ENCODE assay signal across 20 cellular contexts in the genomic region with DNA sequence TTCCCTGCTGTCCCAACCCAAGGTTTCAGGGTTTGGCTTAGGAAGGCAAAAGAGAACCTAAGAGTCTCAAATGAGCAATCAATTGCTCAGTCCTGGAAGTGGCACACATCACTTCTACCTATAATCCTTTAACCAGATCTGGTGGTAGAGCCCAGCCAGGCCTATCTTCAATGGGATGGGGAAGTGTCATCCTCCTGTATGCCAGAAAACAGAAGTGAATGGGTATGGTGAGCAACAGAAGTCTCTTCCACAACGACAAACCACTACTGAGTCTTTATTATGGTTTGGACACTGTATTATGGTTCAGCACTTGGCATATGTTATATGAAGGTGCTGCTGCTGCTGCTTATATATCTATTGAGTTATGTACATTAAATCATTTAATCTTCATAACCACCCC.
"Had no signal": no experiment of that assay in that cellular context is flagged by ENCODE, and none has a peak within 500 bp of the region (broad histone marks: within the 10 kb centered on the region; RNA-seq: fewer than 3 reads in every experiment).

No MANE protein-coding gene starts in this region.

- H3K4me3 Mint-ChIP-seq: activated T-cell treated with anti-CD3 and anti-CD28 coated beads, Interleukin-2, amount 50 U/mL, for 4 hours; memory B cell; nephron progenitor cell; stimulated activated naive CD8-positive, alpha-beta T cell treated with anti-CD3 and anti-CD28 coated beads, Interleukin-15, amount 100 ng/mL, for 72 hours had no signal

- DNase-seq: activated CD4-positive, alpha-beta T cell treated with anti-CD3 and anti-CD28 coated beads for 1 hour; activated CD4-positive, alpha-beta T cell treated with anti-CD3 and anti-CD28 coated beads, Interleukin-2, amount 50 U/mL, for 48 hours; activated effector memory CD4-positive, alpha-beta T cell treated with anti-CD3 and anti-CD28 coated beads, Interleukin-2, amount 50 U/mL, for 16 hours; activated T-cell treated with anti-CD3 and anti-CD28 coated beads, Interleukin-2, amount 50 U/mL, for 4 hours; amygdala; dorsolateral prefrontal cortex; esophagus squamous epithelium; head of caudate nucleus; left lung; nephron progenitor cell; ovary; stimulated activated CD4-positive, alpha-beta T cell treated with anti-CD3 and anti-CD28 coated beads, Interleukin-15, amount 100 ng/mL, for 24 hours; stimulated activated CD4-positive, alpha-beta T cell treated with anti-CD3 and anti-CD28 coated beads, Interleukin-4, amount 100 ng/mL, for 24 hours; stimulated activated naive CD8-positive, alpha-beta T cell treated with anti-CD3 and anti-CD28 coated beads, Interleukin-15, amount 100 ng/mL, for 72 hours; T-helper 9 cell; testis; uterus had no signal

- H3K36me3 ChIP-seq: esophagus squamous epithelium, left lung, ovary, uterus had no signal

- H3K4me3 ChIP-seq: dorsolateral prefrontal cortex, esophagus squamous epithelium, left lung, ovary, testis, uterus had no signal

- H3K27me3 Mint-ChIP-seq: memory B cell; stimulated activated naive CD8-positive, alpha-beta T cell treated with anti-CD3 and anti-CD28 coated beads, Interleukin-15, amount 100 ng/mL, for 72 hours had no signal

- H3K27me3 ChIP-seq: dorsolateral prefrontal cortex, esophagus squamous epithelium, foreskin keratinocyte, ovary, testis, uterus had no signal

- H3K9me3 ChIP-seq: ovary, testis, uterus had no signal

- H3K27ac Mint-ChIP-seq: activated naive CD4-positive, alpha-beta T cell treated with anti-CD3 and anti-CD28 coated beads, Interleukin-2, amount 50 U/mL, for 72 hours; memory B cell; nephron progenitor cell had no signal

- H3K27ac ChIP-seq: dorsolateral prefrontal cortex, esophagus squamous epithelium, foreskin keratinocyte, left lung, ovary, testis, uterus had no signal
